3 cellular contexts compared by ENCODE assay signal in genomic region chr11:89093806-89094205, GRCh38. TPM values are rescaled to one million over a fixed set of nuclear protein-coding genes. Genes with fewer than 3 reads are reported as not detected.
"Had no signal": no experiment of that assay in that cellular context is flagged by ENCODE, and none has a peak within 500 bp of the region (broad histone marks: within the 10 kb centered on the region; RNA-seq: fewer than 3 reads in every experiment).

No MANE protein-coding gene starts in this region.

RNA-seq across cellular contexts. Expression of gene GRM5, which starts 28.0 kb away (rescaled TPM):
- total RNA-seq: HepG2, HT-29 had no signal
- polyA plus RNA-seq: HepG2, IgD-negative memory B cell had no signal
